Comparison of ENCODE assay signal across 19 cellular contexts in genomic region chr18:48418000-48418399, GRCh38.
"Had no signal": no experiment of that assay in that cellular context is flagged by ENCODE, and none has a peak within 500 bp of the region (broad histone marks: within the 10 kb centered on the region; RNA-seq: fewer than 3 reads in every experiment).

No MANE protein-coding gene starts in this region.

- H3K9me3 ChIP-seq: transverse colon had no signal

- H3K27ac ChIP-seq: brain microvascular endothelial cell, dorsolateral prefrontal cortex, transverse colon had no signal

- DNase-seq: activated CD4-positive, alpha-beta T cell treated with anti-CD3 and anti-CD28 coated beads, Interleukin-2, amount 50 U/mL, for 1 hour; activated CD8-positive, alpha-beta memory T cell treated with anti-CD3 and anti-CD28 coated beads, Interleukin-2, amount 50 U/mL, for 4 hours; activated effector memory CD4-positive, alpha-beta T cell treated with Interleukin-2 at 50 U/mL for 16 hours; activated naive CD4-positive, alpha-beta T cell treated with anti-CD3 and anti-CD28 coated beads, Interleukin-2, amount 50 U/mL, for 16 hours; activated T-cell treated with anti-CD3 and anti-CD28 coated beads, Interleukin-2, amount 50 U/mL, for 4 hours; brain microvascular endothelial cell; central memory CD4-positive, alpha-beta T cell; dorsolateral prefrontal cortex; endodermal cell; foreskin melanocyte; hypothalamus; midbrain; nephron progenitor cell; occipital lobe; stimulated activated CD4-positive, alpha-beta T cell treated with anti-CD3 and anti-CD28 coated beads, Interleukin-2, amount 100 ng/mL, for 24 hours; stimulated activated naive CD4-positive, alpha-beta T cell treated with Interleukin-2 at 50 U/mL for 16 hours; substantia nigra; T-helper 9 cell; transverse colon had no signal

- H3K4me3 ChIP-seq: dorsolateral prefrontal cortex, transverse colon had no signal

- H3K36me3 ChIP-seq: brain microvascular endothelial cell, transverse colon had no signal

- ATAC-seq: activated T-cell treated with anti-CD3 and anti-CD28 coated beads, Interleukin-2, amount 50 U/mL, for 4 hours had no signal

- H3K4me1 ChIP-seq: transverse colon had no signal
